ENCODE assay signal across 17 cellular contexts in genomic region chr14:23326491-23327332, GRCh38. TPM values are rescaled to one million over a fixed set of nuclear protein-coding genes. Genes with fewer than 3 reads are reported as not detected.
DNase-seq lines count a peak whose midpoint lies in the region; ATAC-seq and TF ChIP-seq lines count a peak whose summit lies in the region.
"Had no signal": no experiment of that assay in that cellular context is flagged by ENCODE, and none has a peak within 500 bp of the region (broad histone marks: within the 10 kb centered on the region; RNA-seq: fewer than 3 reads in every experiment).

No MANE protein-coding gene starts in this region.

- peak; percentile 79 for DNase-seq in NCI-H82 (lab: John Stamatoyannopoulos, UW)
- no peak for DNase-seq in NCI-H82 treated with DMSO at 0.1 percent for 48 hours (lab: John Stamatoyannopoulos, UW; ENCODE audit: unreplicated experiment)
- no peak for DNase-seq in RWPE1 (ENCODE audit: low spot score)
- no peak for DNase-seq in naive B cell
- DNase-seq: activated CD8-positive, alpha-beta T cell treated with anti-CD3 and anti-CD28 coated beads, Interleukin-2, amount 10 ng/mL, durations not matched to agents 7 days and 5 days; activated effector memory CD4-positive, alpha-beta T cell treated with Interleukin-2 at 50 U/mL for 16 hours; anterior cingulate cortex; CD4-positive, alpha-beta T cell; GOT3; NCI-H187 treated with DMSO at 0.1 percent for 48 hours; NCI-H524; stimulated activated CD4-positive, alpha-beta T cell treated with anti-CD3 and anti-CD28 coated beads, Interleukin-15, amount 100 ng/mL, for 24 hours; stomach had no signal

- H3K27me3 Mint-ChIP-seq in naive B cell: no peaks in the 10 kb centered on the region
- H3K27me3 Mint-ChIP-seq: CD4-positive, alpha-beta T cell; natural killer cell treated with Interleukin-12 subunit alpha and Interleukin-12 subunit beta and Interleukin-15 and Interleukin-18, amount 100 ng/mL, for 72 hours had no signal

- ATAC-seq in naive B cell (ENCODE audit: low read depth in 2 of 2) (no peak), HG02763 (IDR thresholded peaks at IDR 0.05; ENCODE audit: unreplicated experiment) (no peak), GM19035 (IDR thresholded peaks at IDR 0.05; ENCODE audit: unreplicated experiment) (no peak)
- ATAC-seq: activated CD8-positive, alpha-beta T cell treated with anti-CD3 and anti-CD28 coated beads, Interleukin-2, amount 10 ng/mL, durations not matched to agents 7 days and 5 days; natural killer cell treated with Interleukin-12 subunit alpha and Interleukin-12 subunit beta and Interleukin-15 and Interleukin-18, amount 100 ng/mL, for 72 hours had no signal

- CTCF ChIA-PET in RWPE1 (lab: Yijun Ruan, JAX): interaction anchor here (0.5 to 2.7 kb wide), 8 partner anchors 49 to 602 kb away, joined by 3 to 34 read pairs (median 3); no protein-coding TSS in a partner anchor

- no peaks in the 10 kb centered on the region for H3K36me3 Mint-ChIP-seq in naive B cell

- no peak for TF ChIP-seq CTCF in RWPE1 (conservative IDR thresholded peaks at IDR 0.05; ENCODE audit: low read depth)

- no peak overlapping the region for H3K4me3 Mint-ChIP-seq in naive B cell
- H3K4me3 Mint-ChIP-seq: activated CD8-positive, alpha-beta T cell treated with anti-CD3 and anti-CD28 coated beads, Interleukin-2, amount 10 ng/mL, durations not matched to agents 7 days and 5 days; CD4-positive, alpha-beta T cell; natural killer cell treated with Interleukin-12 subunit alpha and Interleukin-12 subunit beta and Interleukin-15 and Interleukin-18, amount 100 ng/mL, for 72 hours had no signal

- H3K27ac ChIP-seq in RWPE1: peak overlapping the region; percentile 32; the same call in 1 of the 2 replicates
- H3K27ac ChIP-seq: epithelial cell of prostate, stomach had no signal

- POLR2A ChIA-PET in RWPE1 (lab: Yijun Ruan, JAX; ENCODE audit: low non-redundant PET): interaction anchor here (0.6 to 1.0 kb wide), 3 partner anchors 20 to 58 kb away, joined by 4 to 6 read pairs (median 4); partner anchors contain the start of gene BCL2L2

- no peaks in the 10 kb centered on the region for H3K9me3 Mint-ChIP-seq in naive B cell
- H3K9me3 Mint-ChIP-seq: CD4-positive, alpha-beta T cell; natural killer cell treated with Interleukin-12 subunit alpha and Interleukin-12 subunit beta and Interleukin-15 and Interleukin-18, amount 100 ng/mL, for 72 hours had no signal

- H3K4me1 Mint-ChIP-seq in naive B cell: peaks cover 13 to 17% (median 15%) of the 10 kb centered on the region in 3 donors

- H3K27ac Mint-ChIP-seq in naive B cell: peak overlapping the region in 4 of 6 donors; percentile 3 to 78 (median 58)
- H3K27ac Mint-ChIP-seq: CD4-positive, alpha-beta T cell; natural killer cell treated with Interleukin-12 subunit alpha and Interleukin-12 subunit beta and Interleukin-15 and Interleukin-18, amount 100 ng/mL, for 72 hours had no signal

RNA-seq across cellular contexts. Expression of gene PABPN1, which starts 5.5 kb away (rescaled TPM):
- 100 to 1,000 TPM; 114 to 160 (median 145) TPM for polyA plus RNA-seq in naive B cell (ENCODE audit: low read depth in 6 of 6)

RNA-seq across cellular contexts. Expression of gene BCL2L2, which starts 20.1 kb away (rescaled TPM):
- under 1 TPM in 3 of 6 donors, not detected in 3; 0.22 to 0.72 (median 0.28) TPM for polyA plus RNA-seq in naive B cell (ENCODE audit: low read depth in 6 of 6)

RNA-seq across cellular contexts. Expression of gene PPP1R3E, which starts 24.1 kb away (rescaled TPM):
- polyA plus RNA-seq in naive B cell (ENCODE audit: low read depth in 6 of 6): 10 to 100 TPM in 1 of 6 donors, 1 to 10 TPM in 5; 3.9 to 11.8 (median 5.1) TPM

RNA-seq across cellular contexts. Expression of gene SLC22A17, which starts 26.0 kb away (rescaled TPM):
- under 1 TPM in 2 of 6 donors, not detected in 4; 0.29 to 0.66 TPM for polyA plus RNA-seq in naive B cell (ENCODE audit: low read depth in 6 of 6)

RNA-seq across cellular contexts. Expression of gene EFS, which starts 38.3 kb away (rescaled TPM):
- polyA plus RNA-seq in naive B cell (ENCODE audit: low read depth in 6 of 6): not detected
